Comparison of ENCODE assay signal across 8 cellular contexts in genomic region chr1:231211005-231211857, GRCh38.
A peak's percentile ranks its signal among the peaks of the same experiment; 100 is the strongest.
DNase-seq lines count a peak whose midpoint lies in the region; ATAC-seq, FAIRE-seq and TF ChIP-seq lines count a peak whose summit lies in the region.

No MANE protein-coding gene starts in this region.

- no peaks in the 10 kb centered on the region for H3K36me3 ChIP-seq in mucosa of rectum (ENCODE audit: control insufficient read depth in 2 of 2, insufficient read depth in 2 of 2, low read length in 2 of 2)

- DNase-seq in D721Med (ENCODE audit: insufficient read length, low spot score) (peak; percentile 79), HS-5 (ENCODE audit: low read depth) (peak; percentile 29), epithelial cell of esophagus (ENCODE audit: low read depth) (peak; percentile 69)
- peak; percentile 84 for DNase-seq in NK-92 treated with Interleukin-12 subunit alpha and Interleukin-12 subunit beta, amount 100 ng/mL, for 24 hours (lab: John Stamatoyannopoulos, UW)
- peak; percentile 49 for DNase-seq in activated CD8-positive, alpha-beta memory T cell treated with anti-CD3 and anti-CD28 coated beads, Interleukin-2, amount 50 U/mL, for 1 hour (ENCODE audit: extremely low read depth)
- DNase-seq in stimulated activated CD8-positive, alpha-beta memory T cell treated with anti-CD3 and anti-CD28 coated beads, Interleukin-4, amount 100 ng/mL, for 4 hours (ENCODE audit: low read depth in 2 of 2, low spot score in 1 of 2), result peak; percentile 81 to 90

- H3K9ac ChIP-seq in mucosa of rectum (ENCODE audit: low read depth in 1 of 2, low read length in 2 of 2), result peak overlapping the region; percentile 62 to 68

- no peaks in the 10 kb centered on the region for H3K27me3 ChIP-seq in mucosa of rectum (ENCODE audit: control insufficient read depth in 2 of 2, insufficient read depth in 2 of 2, low read length in 2 of 2)

- ATAC-seq in GM21367 (IDR thresholded peaks at IDR 0.05; ENCODE audit: unreplicated experiment), result peak; percentile 92

- H3K4me3 ChIP-seq in epithelial cell of esophagus (ENCODE audit: low read length) (peak overlapping the region; percentile 46), mucosa of rectum (ENCODE audit: low read length in 2 of 2) (peak overlapping the region; percentile 78 to 89)

- H3K9me3 ChIP-seq in mucosa of rectum (ENCODE audit: control insufficient read depth in 2 of 2, low read length in 2 of 2), result no peaks in the 10 kb centered on the region

- H3K4me1 ChIP-seq in mucosa of rectum (ENCODE audit: control insufficient read depth in 2 of 2, insufficient read depth in 2 of 2, low read length in 2 of 2), result peaks cover 5 to 8% of the 10 kb centered on the region in 2 donors

- no peak for FAIRE-seq in D721Med (lab: Jason Lieb, UNC)

- peak overlapping the region; percentile 56 for H3K27ac ChIP-seq in mucosa of rectum (ENCODE audit: low read depth in 2 of 2, low read length in 2 of 2)

- TF ChIP-seq CTCF in D721Med (IDR thresholded peaks at IDR 0.05; ENCODE audit: insufficient read depth, missing control alignments), result peak; percentile 99
- TF ChIP-seq CTCF in epithelial cell of esophagus (IDR thresholded peaks at IDR 0.05; ENCODE audit: insufficient read depth, low read depth, low read length, missing control alignments), result peak; percentile 87

Comparison
In these comparisons a context has a peak if more than half of its experiments do, and no peak if none do; other contexts are left out.
1. Peak in every context shown above with its lines: DNase-seq, ATAC-seq, H3K4me3 ChIP-seq and H3K27ac ChIP-seq.
2. DNase-seq: peak in every context shown above with its lines; median percentile 86 in stimulated activated CD8-positive, alpha-beta memory T cell treated with anti-CD3 and anti-CD28 coated beads, Interleukin-4, amount 100 ng/mL, for 4 hours; 84 in NK-92 treated with Interleukin-12 subunit alpha and Interleukin-12 subunit beta, amount 100 ng/mL, for 24 hours; 79 in D721Med; 69 in epithelial cell of esophagus; 49 in activated CD8-positive, alpha-beta memory T cell treated with anti-CD3 and anti-CD28 coated beads, Interleukin-2, amount 50 U/mL, for 1 hour; 29 in HS-5.